In the genomic region with DNA sequence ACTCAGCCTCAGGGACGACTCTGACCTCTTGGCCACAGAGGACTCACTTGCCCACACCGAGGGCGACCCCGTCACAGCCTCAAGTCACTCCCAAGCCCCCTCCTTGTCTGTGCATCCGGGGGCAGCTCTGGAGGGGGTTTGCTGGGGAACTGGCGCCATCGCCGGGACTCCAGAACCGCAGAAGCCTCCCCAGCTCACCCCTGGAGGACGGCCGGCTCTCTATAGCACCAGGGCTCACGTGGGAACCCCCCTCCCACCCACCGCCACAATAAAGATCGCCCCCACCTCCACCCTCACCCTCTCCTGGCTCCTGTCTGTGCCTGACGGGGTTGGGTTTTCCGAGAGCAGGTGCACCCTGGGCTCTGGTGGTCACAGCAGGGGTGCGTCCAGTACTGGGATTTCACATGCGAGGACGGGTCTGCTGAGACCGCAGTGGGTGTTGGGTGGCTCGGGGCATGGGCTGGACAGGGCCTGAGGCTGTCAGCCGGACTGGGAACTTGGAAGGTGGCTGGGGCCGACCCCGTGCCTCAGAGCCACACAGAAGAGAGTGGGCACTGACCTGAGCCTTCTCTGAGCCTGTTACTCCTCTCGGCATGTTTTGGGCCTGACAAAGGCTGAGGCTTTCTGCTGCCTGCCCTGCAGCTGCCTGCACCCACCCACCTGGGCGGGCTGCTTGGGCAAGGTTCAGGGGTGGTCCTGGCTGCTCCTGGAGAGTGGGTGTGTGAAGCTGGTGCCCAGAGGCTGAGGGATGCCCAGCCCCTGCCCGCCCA, we compare ENCODE assay signal across 20 cellular contexts. TPM values are rescaled to one million over a fixed set of nuclear protein-coding genes. Genes with fewer than 3 reads are reported as not detected.
A peak's percentile ranks its signal among the peaks of the same experiment; 100 is the strongest.
DNase-seq lines count a peak whose midpoint lies in the region; ATAC-seq and TF ChIP-seq lines count a peak whose summit lies in the region.
"Had no signal": no experiment of that assay in that cellular context is flagged by ENCODE, and none has a peak within 500 bp of the region (broad histone marks: within the 10 kb centered on the region; RNA-seq: fewer than 3 reads in every experiment).

No MANE protein-coding gene starts in this region.

- peak overlapping the region; percentile 95 for H3K27ac Mint-ChIP-seq in WTC11
- H3K27ac Mint-ChIP-seq in stimulated activated naive B cell treated with anti-CD40 and anti-IgM and Interleukin-4, amounts not matched to agents 10 μg/mL and 1 μg/mL and 100 μg/mL, for 72 hours, result peak overlapping the region; percentile 14
- H3K27ac Mint-ChIP-seq: activated CD4-positive, alpha-beta T cell treated with anti-CD3 and anti-CD28 coated beads, Interleukin-2, amount 10 ng/mL, durations not matched to agents 24 days and 14 days; activated naive CD8-positive, alpha-beta T cell treated with anti-CD3 and anti-CD28 coated beads for 36 hours; mesothelial cell of epicardium had no signal

- ATAC-seq in Right ventricle myocardium inferior (no peak), WTC11 (no peak), left colon (peak; percentile 9), GM18502 (IDR thresholded peaks at IDR 0.05; ENCODE audit: poor library complexity, unreplicated experiment) (no peak)
- no peak for ATAC-seq in stimulated activated naive B cell treated with anti-CD40 and anti-IgM and Interleukin-4, amounts not matched to agents 10 μg/mL and 1 μg/mL and 100 μg/mL, for 72 hours (replicated peaks)

- H3K4me1 ChIP-seq in left ventricle myocardium inferior (peaks cover 70% of the 10 kb centered on the region), spleen (peaks cover 10 to 35% (median 16%) of the 10 kb centered on the region in 6 donors)
- H3K4me1 ChIP-seq: parathyroid adenoma had no signal

- peaks cover 28% of the 10 kb centered on the region for H3K27me3 ChIP-seq in left ventricle myocardium inferior (ENCODE audit: low read depth)
- peaks cover 0 to 49% (median 15%) of the 10 kb centered on the region in 7 donors for H3K27me3 ChIP-seq in spleen (replicated peaks in 1 of 7)

- 87 to 94% (median 90%) methylated on average over 16 to 27 of the region's 27 CpGs for WGBS in spleen, 5 donors

- no peaks in the 10 kb centered on the region for H3K9me3 Mint-ChIP-seq in WTC11
- H3K9me3 Mint-ChIP-seq in stimulated activated naive B cell treated with anti-CD40 and anti-IgM and Interleukin-4, amounts not matched to agents 10 μg/mL and 1 μg/mL and 100 μg/mL, for 72 hours, result no peaks in the 10 kb centered on the region
- H3K9me3 Mint-ChIP-seq: activated CD4-positive, alpha-beta T cell treated with anti-CD3 and anti-CD28 coated beads, Interleukin-2, amount 10 ng/mL, durations not matched to agents 24 days and 14 days; activated naive CD8-positive, alpha-beta T cell treated with anti-CD3 and anti-CD28 coated beads for 36 hours; mesothelial cell of epicardium; naive thymus-derived CD8-positive, alpha-beta T cell had no signal

- peaks cover 4% of the 10 kb centered on the region; the same call in 1 of the 2 replicates for H3K4me1 Mint-ChIP-seq in WTC11
- H3K4me1 Mint-ChIP-seq in stimulated activated naive B cell treated with anti-CD40 and anti-IgM and Interleukin-4, amounts not matched to agents 10 μg/mL and 1 μg/mL and 100 μg/mL, for 72 hours, result peaks cover 11 to 13% of the 10 kb centered on the region in 2 donors

- peaks cover 46% of the 10 kb centered on the region for H3K36me3 ChIP-seq in left ventricle myocardium inferior
- H3K36me3 ChIP-seq in spleen, result peaks cover 6 to 55% (median 45%) of the 10 kb centered on the region in 6 donors

- H3K27me3 Mint-ChIP-seq in WTC11 (ENCODE audit: low read depth), result peaks cover 5% of the 10 kb centered on the region
- peaks cover 5% of the 10 kb centered on the region in 2 donors for H3K27me3 Mint-ChIP-seq in stimulated activated naive B cell treated with anti-CD40 and anti-IgM and Interleukin-4, amounts not matched to agents 10 μg/mL and 1 μg/mL and 100 μg/mL, for 72 hours

- H3K9me3 ChIP-seq in left ventricle myocardium inferior (replicated peaks), result no peaks in the 10 kb centered on the region
- H3K9me3 ChIP-seq in spleen, result no peaks in the 10 kb centered on the region

- H3K4me3 Mint-ChIP-seq in WTC11, result no peak overlapping the region
- H3K4me3 Mint-ChIP-seq in stimulated activated naive B cell treated with anti-CD40 and anti-IgM and Interleukin-4, amounts not matched to agents 10 μg/mL and 1 μg/mL and 100 μg/mL, for 72 hours, result peak overlapping the region in 1 of 2 donors; percentile 52
- H3K4me3 Mint-ChIP-seq: activated CD4-positive, alpha-beta T cell treated with anti-CD3 and anti-CD28 coated beads, Interleukin-2, amount 10 ng/mL, durations not matched to agents 24 days and 14 days; mesothelial cell of epicardium; naive thymus-derived CD8-positive, alpha-beta T cell had no signal

- no peak overlapping the region for H3K4me3 ChIP-seq in left ventricle myocardium inferior
- H3K4me3 ChIP-seq in spleen, result no peak overlapping the region

- H3K27ac ChIP-seq in left ventricle myocardium inferior (replicated peaks), result peak overlapping the region; percentile 60
- no peak overlapping the region for H3K27ac ChIP-seq in spleen
- H3K27ac ChIP-seq: parathyroid adenoma had no signal

- TF ChIP-seq POLR2A in spleen (IDR thresholded peaks at IDR 0.05), result no peak

- TF ChIP-seq CTCF in left ventricle myocardium inferior (IDR thresholded peaks at IDR 0.05; ENCODE audit: borderline replicate concordance) (no peak), WTC11 (IDR thresholded peaks at IDR 0.05) (no peak), spleen (IDR thresholded peaks at IDR 0.05 in 8 of 11, conservative IDR thresholded peaks at IDR 0.05 in 3 of 11) (no peak)

- 0 out of 2 replicates have a peak, but pooled peaks cover 2% of the 10 kb centered on the region for H3K36me3 Mint-ChIP-seq in WTC11
- peaks cover 8 to 28% of the 10 kb centered on the region in 2 donors for H3K36me3 Mint-ChIP-seq in stimulated activated naive B cell treated with anti-CD40 and anti-IgM and Interleukin-4, amounts not matched to agents 10 μg/mL and 1 μg/mL and 100 μg/mL, for 72 hours
- H3K36me3 Mint-ChIP-seq: mesothelial cell of epicardium had no signal

- POLR2A ChIA-PET in WTC11 (lab: Charles Lee), result interaction anchor here (0.6 to 0.9 kb wide), 4 partner anchors 8 to 136 kb away, joined by 3 read pairs; partner anchors contain the start of genes BSG and RNF126

- intact Hi-C loops in left ventricle myocardium inferior (cut with micrococcal nuclease), result no loop called here
- intact Hi-C loops in Right ventricle myocardium inferior (cut with DNase I), result loop anchor here (10.0 kb wide), 1 partner anchor 151 kb away; no protein-coding TSS in a partner anchor
- intact Hi-C loops in left colon (cut with DNase I, micrococcal nuclease), result loop anchor here in 1 of 2 donors (10.0 kb wide), 1 partner anchor 151 kb away; no protein-coding TSS in a partner anchor
- intact Hi-C loops in spleen (cut with DNase I; ENCODE audit: low total_unique reads), result loop anchor here (10.0 kb wide), 1 partner anchor 151 kb away; no protein-coding TSS in a partner anchor

- DNase-seq in left ventricle myocardium inferior (no peak), Right ventricle myocardium inferior (ENCODE audit: missing footprints) (no peak), WTC11 (ENCODE audit: low spot score) (no peak), left colon (no peak), spleen (no peak)
- no peak for DNase-seq in stimulated activated naive B cell treated with anti-CD40 and anti-IgM and Interleukin-4, amounts not matched to agents 10 μg/mL and 1 μg/mL and 100 μg/mL, for 72 hours
- DNase-seq in stimulated activated CD4-positive, alpha-beta T cell treated with anti-CD3 and anti-CD28 coated beads, Interleukin-2, amount 100 ng/mL, for 48 hours, result no peak
- DNase-seq: activated CD4-positive, alpha-beta T cell treated with anti-CD3 and anti-CD28 coated beads, Interleukin-2, amount 10 ng/mL, durations not matched to agents 24 days and 14 days; activated naive CD8-positive, alpha-beta T cell treated with anti-CD3 and anti-CD28 coated beads for 36 hours; DMS79; GF-D8; NCI-H1092; NCI-H187 treated with DMSO at 0.1 percent for 48 hours; stimulated activated CD8-positive, alpha-beta memory T cell treated with anti-CD3 and anti-CD28 coated beads, Interleukin-4, amount 100 ng/mL, for 48 hours had no signal

- CTCF ChIA-PET in WTC11 (lab: Charles Lee), result interaction anchor here (0.8 to 5.3 kb wide), 12 partner anchors 8 to 199 kb away, joined by 3 to 32 read pairs (median 5); partner anchors contain the start of genes CDC34 and RNF126

TF ChIP-seq in WTC11, 78 proteins besides CTCF, POLR2A, EP300 and RAD21:
- TF ChIP-seq E2F5 (CRISPR knock-in tag; IDR thresholded peaks at IDR 0.05) (no peak), ZNF121 (CRISPR knock-in tag; IDR thresholded peaks at IDR 0.05) (no peak)
TF ChIP-seq in WTC11: peak in this region for 0.

RNA-seq across cellular contexts. Expression of gene HCN2, which starts 6.3 kb away (rescaled TPM):
- 21.9 TPM for total RNA-seq in left ventricle myocardium inferior
- total RNA-seq in Right ventricle myocardium inferior, result 4.5 TPM
- 8.0 to 9.2 TPM (median 8.1 TPM) in 3 replicates for total RNA-seq in WTC11 (2021)
- total RNA-seq in left colon, result under 1 TPM; 0.15 to 0.39 TPM
- total RNA-seq in spleen, result 1 to 10 TPM in 1 of 7 donors, under 1 TPM in 4, not detected in 2; 0.19 to 1.1 (median 0.54) TPM
- under 1 TPM; 0.09 to 0.19 (median 0.11) TPM for polyA plus RNA-seq in spleen

RNA-seq across cellular contexts. Expression of gene BSG, which starts 11.0 kb away (rescaled TPM):
- total RNA-seq in left ventricle myocardium inferior (1,533 TPM), Right ventricle myocardium inferior (1,651 TPM), WTC11 (2021) (758 to 847 TPM (median 841 TPM) in 3 replicates), left colon (1,000 to 10,000 TPM in 1 of 2 donors, 100 to 1,000 TPM in 1; 751 to 1,370 TPM), spleen (100 to 1,000 TPM; 180 to 307 (median 274) TPM)
- 100 to 1,000 TPM in 2 of 3 donors, 10 to 100 TPM in 1; 95.3 to 141 (median 139) TPM for polyA plus RNA-seq in spleen

RNA-seq across cellular contexts. Expression of gene GZMM, which starts 39.5 kb away (rescaled TPM):
- total RNA-seq in left ventricle myocardium inferior, result not detected
- total RNA-seq in Right ventricle myocardium inferior, result not detected
- total RNA-seq in WTC11 (2021), result 0.21 to 0.68 TPM (median 0.60 TPM) in 3 replicates
- under 1 TPM in 1 of 2 donors, not detected in 1; 0.67 TPM for total RNA-seq in left colon
- total RNA-seq in spleen, result 10 to 100 TPM in 4 of 7 donors, 1 to 10 TPM in 3; 3.9 to 19.5 (median 13.5) TPM
- polyA plus RNA-seq in spleen, result 10 to 100 TPM in 2 of 3 donors, 1 to 10 TPM in 1; 9.4 to 19.1 (median 16.3) TPM
- total RNA-seq: H4 had no signal
- polyA plus RNA-seq: BJ had no signal

RNA-seq across cellular contexts. Expression of gene POLRMT, which starts 50.0 kb away (rescaled TPM):
- 54.3 TPM for total RNA-seq in left ventricle myocardium inferior
- 51.2 TPM for total RNA-seq in Right ventricle myocardium inferior
- total RNA-seq in WTC11 (2021), result 113 to 139 TPM (median 116 TPM) in 3 replicates
- total RNA-seq in left colon, result 10 to 100 TPM; 52.7 to 64.6 TPM
- 10 to 100 TPM; 28.6 to 55.6 (median 49.7) TPM for total RNA-seq in spleen
- polyA plus RNA-seq in spleen, result 100 to 1,000 TPM in 2 of 3 donors, 10 to 100 TPM in 1; 67.8 to 105 (median 102) TPM

RNA-seq across cellular contexts. Expression of gene CDC34, which starts 51.8 kb away (rescaled TPM):
- total RNA-seq in left ventricle myocardium inferior, result 96.5 TPM
- total RNA-seq in Right ventricle myocardium inferior, result 109 TPM
- total RNA-seq in WTC11 (2021), result 124 to 129 TPM (median 126 TPM) in 3 replicates
- 10 to 100 TPM; 62.4 to 67.6 TPM for total RNA-seq in left colon
- total RNA-seq in spleen, result 10 to 100 TPM; 36.5 to 52.4 (median 48.3) TPM
- polyA plus RNA-seq in spleen, result 10 to 100 TPM; 35.9 to 83.9 (median 68.7) TPM
